ENCODE assay signal across 24 cellular contexts in the genomic region with DNA sequence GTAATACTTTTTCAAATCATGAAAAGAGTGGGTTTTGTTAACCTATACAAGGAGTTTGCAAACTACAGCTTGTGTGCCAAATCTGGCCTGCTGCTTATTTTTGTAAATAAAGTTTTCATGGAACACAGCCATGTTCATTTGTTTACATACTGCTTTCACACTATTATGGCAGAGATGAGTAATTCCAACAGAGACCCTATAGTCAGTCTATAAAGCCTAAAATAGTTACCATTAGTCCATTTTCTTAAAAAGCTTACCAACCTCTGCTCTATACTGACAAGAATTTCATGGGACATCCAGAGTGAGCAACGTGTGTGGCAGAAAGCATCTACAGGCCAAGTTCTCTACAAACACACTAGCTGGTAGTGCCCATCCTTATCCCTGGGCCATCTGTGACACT. TPM values are rescaled to one million over a fixed set of nuclear protein-coding genes. Genes with fewer than 3 reads are reported as not detected.
A peak's percentile ranks its signal among the peaks of the same experiment; 100 is the strongest.
DNase-seq lines count a peak whose midpoint lies in the region; ATAC-seq, FAIRE-seq and TF ChIP-seq lines count a peak whose summit lies in the region.
"Had no signal": no experiment of that assay in that cellular context is flagged by ENCODE, and none has a peak within 500 bp of the region (broad histone marks: within the 10 kb centered on the region; RNA-seq: fewer than 3 reads in every experiment).

No MANE protein-coding gene starts in this region.

- H3K27ac ChIP-seq in IMR-90 (ENCODE audit: insufficient read depth, low read length), result no peak overlapping the region
- H3K27ac ChIP-seq in PC-3 (ENCODE audit: low read length), result no peak overlapping the region
- H3K27ac ChIP-seq in K562 (ENCODE audit: extremely low read depth, low read depth, low read length), result no peak overlapping the region
- H3K27ac ChIP-seq: A549; BLaER1 treated with 17β-estradiol and CSF1 and Interleukin-3, amounts not matched to agents 10 nM and 100 nM had no signal

- H2BK15ac ChIP-seq in IMR-90 (ENCODE audit: low read depth, low read length), result no peak overlapping the region

- dilution Hi-C loops in IMR-90 (cut with HindIII; ENCODE audit: low sequenced_read_pairs, unreplicated experiment), result no loop called here

- in situ Hi-C loops in IMR-90 (cut with MboI; ENCODE audit: low sequenced_read_pairs), result no loop called here
- in situ Hi-C loops in K562 (cut with MboI), result no loop called here

- H2BK5ac ChIP-seq in IMR-90 (ENCODE audit: low read depth, low read length, poor library complexity, severe bottlenecking), result no peak overlapping the region

- CTCF ChIA-PET in IMR-90 (lab: Yijun Ruan, JAX) (interaction anchor here (0.6 kb wide), 1 partner anchor 95 kb away, joined by 3 read pairs; no protein-coding TSS in a partner anchor), PC-3 (lab: Charles Lee) (interaction anchor here (0.5 to 0.6 kb wide), 2 partner anchors 263 to 288 kb away, joined by 7 to 9 read pairs; no protein-coding TSS in a partner anchor), K562 (lab: Yijun Ruan, JAX; ENCODE audit: low intra/inter-chr PET ratio) (no interaction called here)

- H3K9me1 ChIP-seq in IMR-90 (ENCODE audit: insufficient read depth, low read length) (0 out of 2 replicates have a peak, but pooled peaks cover 2% of the 10 kb centered on the region), K562 (ENCODE audit: control insufficient read depth, insufficient read depth, low read length) (no peaks in the 10 kb centered on the region)

- H2BK120ac ChIP-seq in IMR-90 (ENCODE audit: low read depth, low read length), result no peak overlapping the region

- no peak overlapping the region for H3K23ac ChIP-seq in IMR-90 (ENCODE audit: low read depth, low read length)

- H3K79me2 ChIP-seq in PC-3 (ENCODE audit: low read length) (no peaks in the 10 kb centered on the region), K562 (ENCODE audit: control insufficient read depth, insufficient read depth, low read length) (no peaks in the 10 kb centered on the region)

- H3K4me3 ChIP-seq in IMR-90 (ENCODE audit: insufficient read depth, low read depth, low read length), result no peak overlapping the region
- H3K4me3 ChIP-seq in PC-3 (ENCODE audit: low read length), result no peak overlapping the region
- no peak overlapping the region for H3K4me3 ChIP-seq in K562
- H3K4me3 ChIP-seq: A549; BLaER1 treated with 17β-estradiol and CSF1 and Interleukin-3, amounts not matched to agents 10 nM and 100 nM had no signal

- BruUV-seq in IMR-90 (replicated peaks; lab: Mats Ljungman, UMichigan), result no TSS peak
- BruUV-seq in PC-3 (replicated peaks; lab: Mats Ljungman, UMichigan), result no TSS peak
- BruUV-seq in K562 (replicated peaks; lab: Mats Ljungman, UMichigan), result no TSS peak

- H3K4me2 ChIP-seq in IMR-90 (ENCODE audit: low read depth, low read length), result no peak overlapping the region
- H3K4me2 ChIP-seq in PC-3 (ENCODE audit: low read length), result no peak overlapping the region
- no peak overlapping the region for H3K4me2 ChIP-seq in K562 (ENCODE audit: insufficient read depth, low read length)
- H3K4me2 ChIP-seq: A549; BLaER1 treated with 17β-estradiol and CSF1 and Interleukin-3, amounts not matched to agents 10 nM and 100 nM had no signal

- 33% methylated on average over 1 of the region's 1 CpG; no CpG with 5 or more reads in 1 of the 2 experiments for WGBS in IMR-90 (ENCODE audit: extremely low coverage in 2 of 2, insufficient read length in 1 of 2), 2 experiments
- WGBS in K562 (ENCODE audit: insufficient coverage, low coverage, missing lambda C conversion rate), result 54% methylated on average over 1 of the region's 1 CpG

- no peak overlapping the region for H3K14ac ChIP-seq in IMR-90 (replicated peaks; ENCODE audit: low read depth, low read length)

- no peak overlapping the region for H3K9ac ChIP-seq in IMR-90 (ENCODE audit: low read depth, low read length)
- H3K9ac ChIP-seq in PC-3 (ENCODE audit: low read length), result no peak overlapping the region
- no peak overlapping the region for H3K9ac ChIP-seq in K562 (ENCODE audit: insufficient read depth in 1 of 2, low read depth in 2 of 2, low read length in 2 of 2)
- H3K9ac ChIP-seq: BLaER1 treated with 17β-estradiol and CSF1 and Interleukin-3, amounts not matched to agents 10 nM and 100 nM had no signal

- intact Hi-C loops in IMR-90 (cut with micrococcal nuclease) (no loop called here), PC-3 (cut with micrococcal nuclease) (no loop called here), K562 (cut with micrococcal nuclease) (no loop called here)

- TF ChIP-seq POLR2A in IMR-90 (IDR thresholded peaks at IDR 0.05; ENCODE audit: low read depth, low read length), result no peak
- no peak for TF ChIP-seq POLR2A in K562 (conservative IDR thresholded peaks at IDR 0.05)

- H4K5ac ChIP-seq in IMR-90 (ENCODE audit: low read depth, low read length), result no peak overlapping the region

- no peak overlapping the region for H2BK20ac ChIP-seq in IMR-90 (ENCODE audit: low read depth, low read length)

- H3K56ac ChIP-seq in IMR-90 (ENCODE audit: extremely low read depth, insufficient read depth, low read length), result no peak overlapping the region

- H3K9me2 ChIP-seq in PC-3 (replicated peaks; ENCODE audit: low read length), result no peaks in the 10 kb centered on the region

- ATAC-seq in IMR-90 (ENCODE audit: low read depth) (no peak), PC-3 (peak; percentile 63), K562 (no peak), HG03095 (IDR thresholded peaks at IDR 0.05; ENCODE audit: unreplicated experiment) (no peak)
- ATAC-seq: A549 had no signal

- H4K8ac ChIP-seq in IMR-90 (ENCODE audit: low read depth in 2 of 2, low read length in 2 of 2), result no peak overlapping the region

- H3K4me1 ChIP-seq in IMR-90 (ENCODE audit: control insufficient read depth, insufficient read depth, low read length), result no peaks in the 10 kb centered on the region; the same call in 1 of the 2 replicates
- no peaks in the 10 kb centered on the region; the same call in 1 of the 2 replicates for H3K4me1 ChIP-seq in PC-3 (ENCODE audit: insufficient read depth, low read length)
- H3K4me1 ChIP-seq in K562 (replicated peaks in 1 of 2; ENCODE audit: control insufficient read depth in 2 of 2, insufficient read depth in 2 of 2, low read length in 2 of 2), result peaks cover 0 to 6% of the 10 kb centered on the region in 2 experiments; a peak in 3 of 5 replicates
- H3K4me1 ChIP-seq: A549, BE2C had no signal

- no peak overlapping the region for H3K4ac ChIP-seq in IMR-90 (ENCODE audit: low read depth, low read length)

- DNase-seq in IMR-90, result peak; percentile 6
- DNase-seq in PC-3, result peak; percentile 21
- no peak for DNase-seq in K562 (ENCODE audit: extremely low read depth in 1 of 4, low spot score in 3 of 4)
- no peak for DNase-seq in inferior parietal cortex (ENCODE audit: extremely low spot score)
- no peak for DNase-seq in DMS114 treated with DMSO at 0.1 percent for 48 hours (lab: John Stamatoyannopoulos, UW; ENCODE audit: unreplicated experiment)
- no peak for DNase-seq in NCI-H345 (lab: John Stamatoyannopoulos, UW)
- DNase-seq: 8988T; ACHN; AML-193; BE2C; CD4-positive, alpha-beta T cell; CD8-positive, alpha-beta memory T cell; DMS 273 treated with DMSO at 0.1 percent for 48 hours; DMS53; DMS79 treated with DMSO at 0.1 percent for 48 hours; GOT3; HCEC 1CT had no signal

- POLR2A ChIA-PET in IMR-90 (lab: Charles Lee; ENCODE audit: unreplicated experiment), result no interaction called here
- POLR2A ChIA-PET in PC-3 (lab: Charles Lee; ENCODE audit: unreplicated experiment), result no interaction called here
- POLR2A ChIA-PET in K562 (lab: Yijun Ruan, JAX), result interaction anchor here (0.6 to 1.3 kb wide), 8 partner anchors 9 to 284 kb away, joined by 3 to 6 read pairs (median 3); no protein-coding TSS in a partner anchor

- H2AK9ac ChIP-seq in IMR-90 (replicated peaks; ENCODE audit: low read depth, low read length, poor library complexity), result no peak overlapping the region

- no peak for FAIRE-seq in K562 (lab: Jason Lieb, UNC)
- FAIRE-seq: A549, D721Med, GM12892, GM19239, H54 had no signal

- H4K20me1 ChIP-seq in IMR-90 (ENCODE audit: insufficient read depth, low read length), result no peaks in the 10 kb centered on the region
- no peaks in the 10 kb centered on the region for H4K20me1 ChIP-seq in PC-3 (ENCODE audit: low read length)
- no peaks in the 10 kb centered on the region for H4K20me1 ChIP-seq in K562 (replicated peaks; ENCODE audit: control insufficient read depth, insufficient read depth, low read length)
- H4K20me1 ChIP-seq: BLaER1 treated with 17β-estradiol and CSF1 and Interleukin-3, amounts not matched to agents 10 nM and 100 nM had no signal

- no peaks in the 10 kb centered on the region for H3K27me3 ChIP-seq in IMR-90 (ENCODE audit: control insufficient read depth, insufficient read depth, low read length)
- H3K27me3 ChIP-seq in PC-3 (ENCODE audit: low read length), result no peaks in the 10 kb centered on the region
- no peaks in the 10 kb centered on the region for H3K27me3 ChIP-seq in K562 (ENCODE audit: control insufficient read depth in 2 of 2, insufficient read depth in 2 of 2, low read length in 2 of 2)
- H3K27me3 ChIP-seq: BE2C; BLaER1 treated with 17β-estradiol and CSF1 and Interleukin-3, amounts not matched to agents 10 nM and 100 nM had no signal

- TF ChIP-seq RAD21 in IMR-90 (IDR thresholded peaks at IDR 0.05; ENCODE audit: low read length), result no peak
- TF ChIP-seq RAD21 in K562 (CRISPR knock-in tag; conservative IDR thresholded peaks at IDR 0.05 in 1 of 2, IDR thresholded peaks at IDR 0.05 in 1 of 2), result no peak

- no peaks in the 10 kb centered on the region for H3K79me1 ChIP-seq in IMR-90 (ENCODE audit: low read depth in 1 of 2, low read length in 2 of 2)

- H2AFZ ChIP-seq in IMR-90 (replicated peaks; ENCODE audit: low read length, poor library complexity), result no peak overlapping the region
- H2AFZ ChIP-seq in PC-3 (ENCODE audit: low read length), result no peak overlapping the region
- no peak overlapping the region for H2AFZ ChIP-seq in K562 (ENCODE audit: low read depth, low read length)

- H3F3A ChIP-seq in PC-3 (ENCODE audit: low read length, unreplicated experiment), result no peaks in the 10 kb centered on the region

- H3K9me3 ChIP-seq in IMR-90 (ENCODE audit: control insufficient read depth, insufficient read depth, low read length) (no peaks in the 10 kb centered on the region), PC-3 (ENCODE audit: low read length) (no peaks in the 10 kb centered on the region), K562 (replicated peaks; ENCODE audit: control insufficient read depth, insufficient read depth, low read depth, low read length) (no peaks in the 10 kb centered on the region)
- H3K9me3 ChIP-seq: A549; BE2C; BLaER1 treated with 17β-estradiol and CSF1 and Interleukin-3, amounts not matched to agents 10 nM and 100 nM had no signal

- H3K36me3 ChIP-seq in IMR-90 (ENCODE audit: control insufficient read depth, insufficient read depth, low read length) (no peaks in the 10 kb centered on the region), PC-3 (ENCODE audit: low read depth, low read length) (no peaks in the 10 kb centered on the region), K562 (ENCODE audit: control insufficient read depth, insufficient read depth, low read length) (0 out of 3 replicates have a peak, but pooled peaks cover 2% of the 10 kb centered on the region)
- H3K36me3 ChIP-seq: BE2C had no signal

- TF ChIP-seq EP300 in K562 (IDR thresholded peaks at IDR 0.05; ENCODE audit: low read length), result no peak

- no peak overlapping the region for H3K18ac ChIP-seq in IMR-90 (ENCODE audit: low read depth, low read length)

- H4K91ac ChIP-seq in IMR-90 (ENCODE audit: insufficient read depth, low read depth, low read length), result no peak overlapping the region

- no peak overlapping the region for H2AK5ac ChIP-seq in IMR-90 (ENCODE audit: low read depth, low read length)

- TF ChIP-seq CTCF in IMR-90 (conservative IDR thresholded peaks at IDR 0.05; ENCODE audit: low read depth, low read length), result no peak
- no peak for TF ChIP-seq CTCF in PC-3 (conservative IDR thresholded peaks at IDR 0.05; ENCODE audit: low read depth, low read length)
- no peak for TF ChIP-seq CTCF in K562 (IDR thresholded peaks at IDR 0.05 in 2 of 3, conservative IDR thresholded peaks at IDR 0.05 in 1 of 3; ENCODE audit: insufficient read depth in 2 of 3, low read depth in 1 of 3, low read length in 3 of 3)

RNA-seq across cellular contexts. Expression of gene ERO1B, which starts 42.6 kb away (rescaled TPM):
- total RNA-seq in IMR-90 (2012; rRNA removed) (0.54 and 1.7 TPM in 2 replicates), PC-3 (2014; rRNA removed) (0.46 and 0.95 TPM in 2 replicates), K562 (2014; rRNA removed) (3.0 and 3.3 TPM in 2 replicates), K562 (2014; rRNA removed; fragmentation: Illumina TruSeq; extraction: Trizol) (6.4 and 6.9 TPM in 2 replicates), K562 (2015; rRNA removed; fragmentation: Illumina TruSeq; extraction: Trizol) (4.2 and 4.4 TPM in 2 replicates), K562 (2021) (5.3 and 6.2 TPM in 2 replicates)
- polyA plus RNA-seq in IMR-90 (2012; rRNA removed) (0.52 and 0.60 TPM in 2 replicates), K562 (2011; rRNA removed) (0.55 and 0.59 TPM in 2 replicates), K562 (2014; fragmentation: Illumina TruSeq; extraction: Trizol) (6.1 and 6.3 TPM in 2 replicates), K562 (2014; fragmentation: Nextera tagmentation; extraction: Ambion mirVana) (1 to 10 TPM; 2.3 TPM), K562 (2014; rRNA removed) (5.0 and 6.4 TPM in 2 replicates)
- 0.23 TPM in 2 replicates for polyA plus RNA-seq in IMR-90 (2012; cell fraction: cytosol; rRNA removed)
- 0.33 and 0.94 TPM in 2 replicates for polyA plus RNA-seq in IMR-90 (2012; cell fraction: nucleus; rRNA removed; ENCODE audit: low replicate concordance)
- 2.2 and 8.7 TPM in 2 replicates for total RNA-seq in K562 (2011; cell fraction: chromatin; rRNA removed; ENCODE audit: low replicate concordance)
- total RNA-seq in K562 (2011; cell fraction: nucleolus; rRNA removed), result 1.2 and 2.6 TPM in 2 replicates
- 4.0 and 4.7 TPM in 2 replicates for total RNA-seq in K562 (2011; cell fraction: nucleoplasm; rRNA removed)
- 0.12 and 0.21 TPM in 2 replicates for polyA plus RNA-seq in K562 (2011; cell fraction: cytosol; rRNA removed)
- polyA plus RNA-seq in K562 (2011; cell fraction: nucleus; rRNA removed), result 0.37 and 0.62 TPM in 2 replicates
- polyA plus RNA-seq in K562 (2012), result 2.9 and 6.9 TPM in 2 replicates
- 0.67 and 1.2 TPM in 2 replicates for polyA minus RNA-seq in K562 (2011; rRNA and poly(A)+ RNA removed)
- 0.36 and 1.0 TPM in 2 replicates for polyA minus RNA-seq in K562 (2011; cell fraction: cytosol; rRNA and poly(A)+ RNA removed)
- 0.54 and 0.89 TPM in 2 replicates for polyA minus RNA-seq in K562 (2011; cell fraction: nucleus; rRNA and poly(A)+ RNA removed)

Comparison
In these comparisons a context has a peak if more than half of its experiments do, and no peak if none do; other contexts are left out.
1. DNase-seq: peak in IMR-90 (single experiment) and PC-3 (single experiment); none in K562 (0 of 4), inferior parietal cortex (single experiment), DMS114 treated with DMSO at 0.1 percent for 48 hours (single experiment) and NCI-H345 (single experiment).